ENCODE assay signal across 11 cellular contexts in genomic region chr19:40608957-40609356, GRCh38. TPM values are rescaled to one million over a fixed set of nuclear protein-coding genes. Genes with fewer than 3 reads are reported as not detected.
DNase-seq lines count a peak whose midpoint lies in the region; ATAC-seq and TF ChIP-seq lines count a peak whose summit lies in the region.
"Had no signal": no experiment of that assay in that cellular context is flagged by ENCODE, and none has a peak within 500 bp of the region (broad histone marks: within the 10 kb centered on the region; RNA-seq: fewer than 3 reads in every experiment).

No MANE protein-coding gene starts in this region.

- intact Hi-C loops in head of caudate nucleus (cut with DNase I) (no loop called here), testis (cut with DNase I; ENCODE audit: low total_unique reads) (no loop called here)

- H3K27me3 ChIP-seq in WERI-Rb-1 (ENCODE audit: insufficient read depth, low read depth, severe bottlenecking) (no peaks in the 10 kb centered on the region), testis (no peaks in the 10 kb centered on the region)
- H3K27me3 ChIP-seq: foreskin keratinocyte had no signal

- peaks cover 3% of the 10 kb centered on the region for H3K27me3 Mint-ChIP-seq in stimulated activated naive CD8-positive, alpha-beta T cell treated with anti-CD3 and anti-CD28 coated beads, Interleukin-15, Interleukin-2, amounts not matched to agents 100 ng/mL and 50 ng/mL, for 24 hours
- H3K27me3 Mint-ChIP-seq in activated naive CD8-positive, alpha-beta T cell = no peaks in the 10 kb centered on the region
- H3K27me3 Mint-ChIP-seq in mesothelial cell of epicardium (ENCODE audit: low read depth) = peaks cover 60% of the 10 kb centered on the region

- no peaks in the 10 kb centered on the region for H3K9me3 Mint-ChIP-seq in stimulated activated naive CD8-positive, alpha-beta T cell treated with anti-CD3 and anti-CD28 coated beads, Interleukin-15, Interleukin-2, amounts not matched to agents 100 ng/mL and 50 ng/mL, for 24 hours
- H3K9me3 Mint-ChIP-seq in activated naive CD8-positive, alpha-beta T cell (ENCODE audit: low read depth) = no peaks in the 10 kb centered on the region
- H3K9me3 Mint-ChIP-seq in mesothelial cell of epicardium = no peaks in the 10 kb centered on the region

- DNase-seq in stimulated activated naive CD8-positive, alpha-beta T cell treated with anti-CD3 and anti-CD28 coated beads, Interleukin-15, Interleukin-2, amounts not matched to agents 100 U/mL and 50 U/mL, for 24 hours = no peak
- DNase-seq in mesothelial cell of epicardium (ENCODE audit: low spot score in 2 of 2, unreplicated experiment in 2 of 2) (no peak), WERI-Rb-1 (no peak), head of caudate nucleus (no peak), testis (no peak)
- DNase-seq: foreskin keratinocyte, NCI-H1048, Right ventricle myocardium superior had no signal

- ATAC-seq in stimulated activated naive CD8-positive, alpha-beta T cell treated with anti-CD3 and anti-CD28 coated beads, Interleukin-15, Interleukin-2, amounts not matched to agents 100 U/mL and 50 U/mL, for 24 hours = no peak
- no peak for ATAC-seq in GM18520 (IDR thresholded peaks at IDR 0.05; ENCODE audit: unreplicated experiment)
- ATAC-seq: foreskin keratinocyte had no signal

- peaks cover 41% of the 10 kb centered on the region for H3K4me1 ChIP-seq in testis

- H3K27ac ChIP-seq in WERI-Rb-1 = no peak overlapping the region
- H3K27ac ChIP-seq in testis = no peak overlapping the region

- H3K36me3 ChIP-seq in WERI-Rb-1 (peaks cover 52% of the 10 kb centered on the region), testis (ENCODE audit: low read depth, missing control alignments) (no peaks in the 10 kb centered on the region)

- no peak overlapping the region for H3K4me3 ChIP-seq in WERI-Rb-1 (ENCODE audit: low read depth, low read length)
- no peak overlapping the region for H3K4me3 ChIP-seq in testis

- TF ChIP-seq POLR2A in testis (IDR thresholded peaks at IDR 0.05) = no peak

- H3K4me1 Mint-ChIP-seq in stimulated activated naive CD8-positive, alpha-beta T cell treated with anti-CD3 and anti-CD28 coated beads, Interleukin-15, Interleukin-2, amounts not matched to agents 100 ng/mL and 50 ng/mL, for 24 hours (ENCODE audit: low read depth) = peaks cover 82% of the 10 kb centered on the region
- H3K4me1 Mint-ChIP-seq in activated naive CD8-positive, alpha-beta T cell (ENCODE audit: low read depth) = peaks cover 58% of the 10 kb centered on the region
- H3K4me1 Mint-ChIP-seq in mesothelial cell of epicardium = peaks cover 22% of the 10 kb centered on the region

- H3K9me3 ChIP-seq in WERI-Rb-1 (ENCODE audit: severe bottlenecking) = no peaks in the 10 kb centered on the region
- H3K9me3 ChIP-seq in testis = no peaks in the 10 kb centered on the region

- peak overlapping the region; percentile 85 for H3K4me3 Mint-ChIP-seq in stimulated activated naive CD8-positive, alpha-beta T cell treated with anti-CD3 and anti-CD28 coated beads, Interleukin-15, Interleukin-2, amounts not matched to agents 100 ng/mL and 50 ng/mL, for 24 hours
- H3K4me3 Mint-ChIP-seq in activated naive CD8-positive, alpha-beta T cell = peak overlapping the region; percentile 89
- peak overlapping the region; percentile 56 for H3K4me3 Mint-ChIP-seq in mesothelial cell of epicardium

- no peaks in the 10 kb centered on the region for H3K36me3 Mint-ChIP-seq in stimulated activated naive CD8-positive, alpha-beta T cell treated with anti-CD3 and anti-CD28 coated beads, Interleukin-15, Interleukin-2, amounts not matched to agents 100 ng/mL and 50 ng/mL, for 24 hours (ENCODE audit: low read depth)
- no peaks in the 10 kb centered on the region for H3K36me3 Mint-ChIP-seq in activated naive CD8-positive, alpha-beta T cell
- no peaks in the 10 kb centered on the region for H3K36me3 Mint-ChIP-seq in mesothelial cell of epicardium

- TF ChIP-seq CTCF in mesothelial cell of epicardium (IDR thresholded peaks at IDR 0.05; ENCODE audit: unreplicated experiment) (no peak), WERI-Rb-1 (IDR thresholded peaks at IDR 0.05; ENCODE audit: low read depth, low read length) (no peak), testis (IDR thresholded peaks at IDR 0.05) (no peak)

- 64 to 79% methylated on average over 4 of the region's 4 CpGs for WGBS in testis, 2 donors

- peak overlapping the region; percentile 93 for H3K27ac Mint-ChIP-seq in stimulated activated naive CD8-positive, alpha-beta T cell treated with anti-CD3 and anti-CD28 coated beads, Interleukin-15, Interleukin-2, amounts not matched to agents 100 ng/mL and 50 ng/mL, for 24 hours
- H3K27ac Mint-ChIP-seq in activated naive CD8-positive, alpha-beta T cell = peak overlapping the region; percentile 71
- no peak overlapping the region for H3K27ac Mint-ChIP-seq in mesothelial cell of epicardium

RNA-seq across cellular contexts. Expression of gene LTBP4, which starts 7.8 kb away (rescaled TPM):
- total RNA-seq in mesothelial cell of epicardium (341 to 364 TPM (median 344 TPM) in 3 replicates), testis (100 to 1,000 TPM; 309 to 417 TPM)
- polyA plus RNA-seq in testis (ENCODE audit: insufficient read depth, low read depth, low replicate concordance) = 270 TPM

RNA-seq across cellular contexts. Expression of gene SHKBP1, which starts 32.3 kb away (rescaled TPM):
- total RNA-seq in mesothelial cell of epicardium (60.9 to 65.3 TPM (median 61.6 TPM) in 3 replicates), testis (10 to 100 TPM; 35.6 to 56.3 TPM)
- polyA plus RNA-seq in testis (ENCODE audit: insufficient read depth, low read depth, low replicate concordance) = 37.2 TPM
